ENCODE assay signal across 2 cellular contexts in genomic region chrX:20593836-20594235, GRCh38.
TF ChIP-seq lines count a peak whose summit lies in the region.

No MANE protein-coding gene starts in this region.

TF ChIP-seq in HepG2, 621 proteins besides CTCF, POLR2A, EP300 and RAD21 (continues in another document):
- TF ChIP-seq ELF1 (CRISPR knock-in tag; IDR thresholded peaks at IDR 0.05), result no peak
- no peak for TF ChIP-seq ZNF792 (CRISPR knock-in tag; IDR thresholded peaks at IDR 0.05)
- no peak for TF ChIP-seq NR0B2 (CRISPR knock-in tag; IDR thresholded peaks at IDR 0.05)
- TF ChIP-seq JUND (CRISPR knock-in tag; IDR thresholded peaks at IDR 0.05), result no peak
- TF ChIP-seq PPARG (CRISPR knock-in tag; conservative IDR thresholded peaks at IDR 0.05), result no peak
- TF ChIP-seq ZNF263 (CRISPR knock-in tag; IDR thresholded peaks at IDR 0.05), result no peak
- no peak for TF ChIP-seq ZBTB4 (CRISPR knock-in tag; IDR thresholded peaks at IDR 0.05; ENCODE audit: borderline replicate concordance)
- no peak for TF ChIP-seq CEBPZ (IDR thresholded peaks at IDR 0.05; ENCODE audit: low read length)
- TF ChIP-seq SP140L (CRISPR knock-in tag; IDR thresholded peaks at IDR 0.05; ENCODE audit: borderline replicate concordance), result no peak
- no peak for TF ChIP-seq ZNF790 (CRISPR knock-in tag; IDR thresholded peaks at IDR 0.05; ENCODE audit: borderline replicate concordance)
- TF ChIP-seq SNAPC4 (CRISPR knock-in tag; IDR thresholded peaks at IDR 0.05), result no peak
- TF ChIP-seq POLR2G (IDR thresholded peaks at IDR 0.05; ENCODE audit: low read depth, low read length), result no peak

TF ChIP-seq in GM23338, 12 proteins besides CTCF, POLR2A, EP300 and RAD21:
- TF ChIP-seq STAT1 (IDR thresholded peaks at IDR 0.05; ENCODE audit: unreplicated experiment) (no peak), ZNF114 (CRISPR knock-in tag; IDR thresholded peaks at IDR 0.05) (no peak), EZH2 (IDR thresholded peaks at IDR 0.05; ENCODE audit: low read depth, unreplicated experiment) (no peak), ETS1 (IDR thresholded peaks at IDR 0.05) (no peak), POLR2AphosphoS5 (IDR thresholded peaks at IDR 0.05; ENCODE audit: low read depth) (no peak), ZNF462 (CRISPR knock-in tag; IDR thresholded peaks at IDR 0.05) (no peak), CREB1 (CRISPR knock-in tag; IDR thresholded peaks at IDR 0.05; ENCODE audit: low read depth) (no peak), REST (IDR thresholded peaks at IDR 0.05; ENCODE audit: unreplicated experiment) (no peak), EZH2phosphoT487 (IDR thresholded peaks at IDR 0.05; ENCODE audit: unreplicated experiment) (no peak), NANOG (IDR thresholded peaks at IDR 0.05; ENCODE audit: borderline replicate concordance) (no peak), JUNB (IDR thresholded peaks at IDR 0.05; ENCODE audit: unreplicated experiment) (no peak), ZNF331 (CRISPR knock-in tag; IDR thresholded peaks at IDR 0.05; ENCODE audit: low read depth) (no peak)
